Comparison of ENCODE assay signal across 17 cellular contexts in the genomic region with DNA sequence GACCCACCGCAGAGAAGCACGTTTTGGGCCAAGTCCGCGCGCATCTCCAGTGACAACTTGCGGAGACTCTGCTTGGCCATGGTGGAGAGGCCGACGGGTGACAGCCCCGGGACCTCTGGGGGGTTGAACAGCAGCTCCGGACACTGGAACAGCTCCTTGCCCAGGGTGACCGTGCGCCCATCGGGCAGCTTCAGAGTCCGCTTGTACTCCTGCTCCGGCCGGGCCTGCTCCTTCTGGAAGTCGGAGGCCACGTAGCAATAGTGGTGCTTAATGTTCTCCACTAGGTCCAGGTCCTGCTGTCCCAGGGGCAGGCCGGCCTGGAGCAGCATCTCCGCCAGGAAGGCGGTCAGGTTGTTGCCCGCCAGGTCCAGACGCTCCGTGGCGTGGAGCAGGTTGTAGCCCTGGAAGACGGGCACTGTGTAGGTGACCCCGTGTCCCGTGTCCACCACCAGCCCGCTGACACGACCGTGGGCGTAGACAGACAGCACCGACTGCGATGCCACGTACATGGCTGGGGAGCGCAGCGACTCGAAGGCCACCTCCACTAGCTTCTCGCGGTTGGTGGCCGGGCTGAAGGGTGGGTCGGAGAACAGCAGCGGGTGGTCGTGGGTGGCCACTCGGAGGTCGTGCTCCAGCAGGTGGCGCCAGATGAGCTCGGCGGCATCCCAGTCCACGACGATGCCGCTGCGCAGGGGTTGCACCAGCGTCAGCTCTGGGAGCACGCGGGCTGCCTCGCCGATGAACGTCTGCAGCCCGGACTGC. TPM values are rescaled to one million over a fixed set of nuclear protein-coding genes. Genes with fewer than 3 reads are reported as not detected.
A peak's percentile ranks its signal among the peaks of the same experiment; 100 is the strongest.
DNase-seq lines count a peak whose midpoint lies in the region; ATAC-seq and TF ChIP-seq lines count a peak whose summit lies in the region.
"Had no signal": no experiment of that assay in that cellular context is flagged by ENCODE, and none has a peak within 500 bp of the region (broad histone marks: within the 10 kb centered on the region; RNA-seq: fewer than 3 reads in every experiment).

No MANE protein-coding gene starts in this region.

- H3K4me3 ChIP-seq in SK-N-SH (ENCODE audit: low read depth in 2 of 2, low read length in 1 of 2), result no peak overlapping the region
- H3K4me3 ChIP-seq: PC-9, tibial artery had no signal

- POLR2A ChIA-PET in SK-N-SH (lab: Yijun Ruan, JAX), result no interaction called here

- no peak for TF ChIP-seq RAD21 in SK-N-SH (IDR thresholded peaks at IDR 0.05; ENCODE audit: low read length)

- no peak overlapping the region for H2AFZ ChIP-seq in SK-N-SH (ENCODE audit: low read depth)
- H2AFZ ChIP-seq: PC-9 had no signal

- no peaks in the 10 kb centered on the region for H3F3A ChIP-seq in SK-N-SH (replicated peaks; ENCODE audit: insufficient read depth)

- 43% methylated on average over 16 of the region's 60 CpGs for WGBS in SK-N-SH (ENCODE audit: low lambda C conversion rate)

- peaks cover 24% of the 10 kb centered on the region; the same call in 1 of the 2 replicates for H3K27me3 ChIP-seq in SK-N-SH (ENCODE audit: insufficient read depth)

- DNase-seq in SK-N-SH (peak; percentile 61), left kidney (ENCODE audit: low read depth, low spot score) (peak; percentile 22), NCI-H187 (lab: John Stamatoyannopoulos, UW) (no peak), NCI-H2196 (lab: John Stamatoyannopoulos, UW; ENCODE audit: unreplicated experiment) (no peak)
- DNase-seq: ACHN; activated CD4-positive, alpha-beta T cell treated with anti-CD3 and anti-CD28 coated beads, Interleukin-2, amount 10 ng/mL, durations not matched to agents 7 days and 5 days; activated naive CD4-positive, alpha-beta T cell treated with anti-CD3 and anti-CD28 coated beads, Interleukin-2, amount 50 U/mL, for 16 hours; central memory CD4-positive, alpha-beta T cell; head of caudate nucleus; Kasumi-1; PC-9; T-cell; tibial artery had no signal

- no peaks in the 10 kb centered on the region for H3K4me1 ChIP-seq in SK-N-SH (ENCODE audit: control insufficient read depth in 1 of 2, insufficient read depth in 2 of 2, low read depth in 1 of 2, low read length in 1 of 2)
- H3K4me1 ChIP-seq: tibial artery had no signal

- no peak overlapping the region for H3K4me2 ChIP-seq in SK-N-SH
- H3K4me2 ChIP-seq: PC-9 had no signal

- no peaks in the 10 kb centered on the region for H3K36me3 ChIP-seq in SK-N-SH (replicated peaks in 1 of 2; ENCODE audit: control insufficient read depth in 1 of 2, insufficient read depth in 2 of 2, low read length in 1 of 2)
- H3K36me3 ChIP-seq: tibial artery had no signal

- TF ChIP-seq EP300 in SK-N-SH (IDR thresholded peaks at IDR 0.05; ENCODE audit: borderline replicate concordance in 1 of 2, low read depth in 1 of 2, low read length in 1 of 2), result no peak

- peak; percentile 33 for TF ChIP-seq CTCF in SK-N-SH (IDR thresholded peaks at IDR 0.05)
- TF ChIP-seq CTCF in GM12874 (IDR thresholded peaks at IDR 0.05; ENCODE audit: insufficient read depth, low read depth, low read length), result 0 out of 2 replicates have a peak, but pooled peaks have one; percentile 1
- TF ChIP-seq CTCF in VCaP (conservative IDR thresholded peaks at IDR 0.05), result peak; percentile 22

- no peaks in the 10 kb centered on the region for H3K9me2 ChIP-seq in SK-N-SH

- ATAC-seq in SK-N-SH treated with all-trans-retinoic acid at 6 μM for 48 hours (no peak), HG03139 (IDR thresholded peaks at IDR 0.05; ENCODE audit: unreplicated experiment) (no peak)
- ATAC-seq: T-cell had no signal

- H3K79me2 ChIP-seq in SK-N-SH (ENCODE audit: insufficient read depth), result no peaks in the 10 kb centered on the region

- no peaks in the 10 kb centered on the region for H4K20me1 ChIP-seq in SK-N-SH (ENCODE audit: insufficient read depth)

- H3K27ac ChIP-seq in SK-N-SH (ENCODE audit: low read depth in 2 of 2, low read length in 1 of 2), result no peak overlapping the region
- no peak overlapping the region for H3K27ac ChIP-seq in VCaP
- H3K27ac ChIP-seq: PC-9, tibial artery had no signal

- no peak overlapping the region for H3K9ac ChIP-seq in SK-N-SH

- CTCF ChIA-PET in SK-N-SH (lab: Yijun Ruan, JAX), result interaction anchor here (0.8 to 1.1 kb wide), 4 partner anchors 27 to 379 kb away, joined by 3 to 4 read pairs (median 3); no protein-coding TSS in a partner anchor

- H3K9me3 ChIP-seq in SK-N-SH, result no peaks in the 10 kb centered on the region
- H3K9me3 ChIP-seq: tibial artery had no signal

TF ChIP-seq in SK-N-SH, 30 proteins besides CTCF, POLR2A, EP300 and RAD21:
- 0 out of 2 replicates have a peak, but pooled peaks have one; percentile 12 for TF ChIP-seq SMC3 (IDR thresholded peaks at IDR 0.05; ENCODE audit: low read depth, low read length)
- TF ChIP-seq POLR2AphosphoS5 (IDR thresholded peaks at IDR 0.05; ENCODE audit: low read depth, low read length), result no peak

TF ChIP-seq in SK-N-SH treated with all-trans-retinoic acid at 6 μM for 48 hours, 23 proteins besides CTCF, POLR2A, EP300 and RAD21:
- TF ChIP-seq ESRRG (CRISPR knock-in tag; IDR thresholded peaks at IDR 0.05) (no peak), SNAI2 (CRISPR knock-in tag; IDR thresholded peaks at IDR 0.05) (no peak), TOX (CRISPR knock-in tag; IDR thresholded peaks at IDR 0.05; ENCODE audit: borderline replicate concordance) (no peak), ZNF70 (CRISPR knock-in tag; IDR thresholded peaks at IDR 0.05) (no peak)

RNA-seq across cellular contexts. Expression of a gene that starts 0.7 kb away (rescaled TPM):
- polyA plus RNA-seq in SK-N-SH (2012; rRNA removed), result not detected in 2 replicates
- polyA plus RNA-seq in SK-N-SH (2012; cell fraction: cytosol; rRNA removed), result not detected in 2 replicates
- polyA plus RNA-seq in SK-N-SH (2012; cell fraction: nucleus; rRNA removed), result not detected in 2 replicates

RNA-seq across cellular contexts. Expression of a gene that starts 23.6 kb away (rescaled TPM):
- polyA plus RNA-seq in SK-N-SH (2012; rRNA removed), result not detected in 2 replicates
- not detected in 2 replicates for polyA plus RNA-seq in SK-N-SH (2012; cell fraction: cytosol; rRNA removed)
- not detected in 2 replicates for polyA plus RNA-seq in SK-N-SH (2012; cell fraction: nucleus; rRNA removed)

Comparison
In these comparisons a context has a peak if more than half of its experiments do, and no peak if none do; other contexts are left out.
1. DNase-seq: peak in SK-N-SH (single experiment) and left kidney (single experiment); none in NCI-H187 (0 of 2) and NCI-H2196 (single experiment).
2. Peak in every context shown above with its lines, with median percentiles within 50 percentile points of each other: CTCF ChIP-seq.